In genomic region chr1:49435291-49435690, GRCh38 we compare ENCODE assay signal across 20 cellular contexts.
DNase-seq lines count a peak whose midpoint lies in the region; ATAC-seq, FAIRE-seq and TF ChIP-seq lines count a peak whose summit lies in the region.
"Had no signal": no experiment of that assay in that cellular context is flagged by ENCODE, and none has a peak within 500 bp of the region (broad histone marks: within the 10 kb centered on the region; RNA-seq: fewer than 3 reads in every experiment).

No MANE protein-coding gene starts in this region.

- no peaks in the 10 kb centered on the region for H3K9me3 ChIP-seq in pancreas

- ATAC-seq in pancreas, result no peak

- no peaks in the 10 kb centered on the region for H3K36me3 ChIP-seq in pancreas

- H3K4me1 ChIP-seq in pancreas, result no peaks in the 10 kb centered on the region

- no peak for TF ChIP-seq CTCF in pancreas (IDR thresholded peaks at IDR 0.05)
- no peak for TF ChIP-seq CTCF in GM20000 (IDR thresholded peaks at IDR 0.05; ENCODE audit: extremely low read depth, missing control alignments)

- H3K4me3 ChIP-seq in pancreas, result no peak overlapping the region
- H3K4me3 ChIP-seq: PC-9, SK-N-MC had no signal

- intact Hi-C loops in pancreas (cut with DNase I), result no loop called here

- no peak overlapping the region for H3K27ac ChIP-seq in pancreas
- H3K27ac ChIP-seq: PC-9, SK-N-MC had no signal

- DNase-seq in DMS153 treated with DMSO at 0.1 percent for 48 hours (lab: John Stamatoyannopoulos, UW; ENCODE audit: unreplicated experiment) (peak; percentile 77), NCI-H1417 treated with DMSO at 0.1 percent for 48 hours (lab: John Stamatoyannopoulos, UW) (peak; percentile 18), NCI-H69 (lab: John Stamatoyannopoulos, UW) (peak; percentile 41), astrocyte of the hippocampus (ENCODE audit: low read depth, low spot score) (peak; percentile 26), NCI-H187 treated with DMSO at 0.1 percent for 48 hours (lab: John Stamatoyannopoulos, UW) (no peak), pancreas (no peak), GM20000 (ENCODE audit: low spot score) (no peak), EL (no peak)
- DNase-seq: AML-193; Calu3; CD4-positive, CD25-positive, alpha-beta regulatory T cell; HFFc6; KG1; NCI-H1092; NCI-H2081; NCI-H524; PC-9; T-helper 1 cell had no signal

- no peak for FAIRE-seq in pancreas (lab: Jason Lieb, UNC)
- FAIRE-seq: H1 had no signal

- H3K27me3 ChIP-seq in pancreas, result no peaks in the 10 kb centered on the region

Comparison
In these comparisons a context has a peak if more than half of its experiments do, and no peak if none do; other contexts are left out.
1. DNase-seq: peak in DMS153 treated with DMSO at 0.1 percent for 48 hours (single experiment), NCI-H1417 treated with DMSO at 0.1 percent for 48 hours (single experiment), NCI-H69 (single experiment) and astrocyte of the hippocampus (single experiment); none in NCI-H187 treated with DMSO at 0.1 percent for 48 hours (single experiment), pancreas (0 of 6), GM20000 (single experiment) and EL (single experiment).